12 cellular contexts compared by ENCODE assay signal in genomic region chrX:110402091-110402854, GRCh38. TPM values are rescaled to one million over a fixed set of nuclear protein-coding genes. Genes with fewer than 3 reads are reported as not detected.
DNase-seq lines count a peak whose midpoint lies in the region; ATAC-seq lines count a peak whose summit lies in the region.
"Had no signal": no experiment of that assay in that cellular context is flagged by ENCODE, and none has a peak within 500 bp of the region (broad histone marks: within the 10 kb centered on the region; RNA-seq: fewer than 3 reads in every experiment).

No MANE protein-coding gene starts in this region.

- no peaks in the 10 kb centered on the region for H3K4me1 ChIP-seq in aorta (ENCODE audit: control insufficient read depth in 1 of 2, insufficient read depth in 2 of 2, low read length in 2 of 2)
- H3K4me1 ChIP-seq in effector memory CD4-positive, alpha-beta T cell (ENCODE audit: control insufficient read depth, insufficient read depth, low read length, poor library complexity, severe bottlenecking) = no peaks in the 10 kb centered on the region

- 58 to 78% methylated on average over 7 of the region's 7 CpGs for WGBS in aorta, 2 donors

- no peaks in the 10 kb centered on the region for H3K36me3 ChIP-seq in aorta (ENCODE audit: control insufficient read depth in 1 of 2, insufficient read depth in 2 of 2, low read length in 1 of 2)
- H3K36me3 ChIP-seq in effector memory CD4-positive, alpha-beta T cell (ENCODE audit: control insufficient read depth, insufficient read depth, low read length) = no peaks in the 10 kb centered on the region

- H3K27me3 ChIP-seq in aorta (ENCODE audit: control insufficient read depth in 1 of 2, insufficient read depth in 2 of 2, low read length in 1 of 2) = no peaks in the 10 kb centered on the region
- no peaks in the 10 kb centered on the region for H3K27me3 ChIP-seq in effector memory CD4-positive, alpha-beta T cell (replicated peaks; ENCODE audit: control insufficient read depth, insufficient read depth, low read length, poor library complexity, severe bottlenecking)

- no peak overlapping the region for H3K27ac ChIP-seq in aorta (ENCODE audit: low read depth in 1 of 2, low read length in 2 of 2)
- no peak overlapping the region for H3K27ac ChIP-seq in effector memory CD4-positive, alpha-beta T cell (ENCODE audit: insufficient read depth, low read length, poor library complexity, severe bottlenecking)

- no peak overlapping the region for H3K4me3 ChIP-seq in aorta (ENCODE audit: low read length in 2 of 2)
- H3K4me3 ChIP-seq in effector memory CD4-positive, alpha-beta T cell (ENCODE audit: insufficient read depth, low read depth, low read length, poor library complexity, severe bottlenecking) = no peak overlapping the region

- intact Hi-C loops in Right ventricle myocardium inferior (cut with DNase I) (no loop called here), cardiac septum (cut with DNase I) (no loop called here), aorta (cut with DNase I) (no loop called here)

- peak; percentile 91 for ATAC-seq in Right ventricle myocardium inferior
- peak; percentile 63 for ATAC-seq in aorta (ENCODE audit: low FRiP score)
- no peak for ATAC-seq in HG02763 (IDR thresholded peaks at IDR 0.05; ENCODE audit: unreplicated experiment)

- peak; percentile 47 for DNase-seq in Right ventricle myocardium inferior (ENCODE audit: missing footprints)
- no peak for DNase-seq in cardiac septum (ENCODE audit: low spot score)
- peak; percentile 70 for DNase-seq in dedifferentiated amniotic fluid mesenchymal stem cell (ENCODE audit: extremely low spot score)
- peak; percentile 51 for DNase-seq in kidney tubule cell (ENCODE audit: low spot score)
- DNase-seq in aorta = peak in 1 of 2 donors; percentile 53
- DNase-seq in A172 (ENCODE audit: low spot score) = no peak
- no peak for DNase-seq in effector memory CD4-positive, alpha-beta T cell
- DNase-seq: activated CD4-positive, alpha-beta T cell treated with anti-CD3 and anti-CD28 coated beads for 4 hours; NCI-H146 had no signal

- no peaks in the 10 kb centered on the region for H3K9me3 ChIP-seq in aorta (ENCODE audit: control insufficient read depth, low read length)
- H3K9me3 ChIP-seq in effector memory CD4-positive, alpha-beta T cell (ENCODE audit: control insufficient read depth, low read length) = no peaks in the 10 kb centered on the region

RNA-seq across cellular contexts. Expression of gene RTL9, which starts 43.6 kb away (rescaled TPM):
- total RNA-seq in Right ventricle myocardium inferior (0.38 TPM), cardiac septum (0.35 TPM), aorta (under 1 TPM; 0.09 to 0.26 TPM)
- polyA plus RNA-seq in aorta = not detected
- total RNA-seq in A172 (2014; rRNA removed; shearing (Covaris generic)) = 0.02 and 0.03 TPM in 2 replicates
- total RNA-seq: endothelial cell of umbilical vein, lung microvascular endothelial cell had no signal
- polyA plus RNA-seq: endothelial cell of umbilical vein had no signal

Comparison
In these comparisons a context has a peak if more than half of its experiments do, and no peak if none do; other contexts are left out.
1. DNase-seq: peak in Right ventricle myocardium inferior (single experiment), dedifferentiated amniotic fluid mesenchymal stem cell (single experiment) and kidney tubule cell (single experiment); none in cardiac septum (single experiment), A172 (single experiment) and effector memory CD4-positive, alpha-beta T cell (0 of 3).